In the genomic region with DNA sequence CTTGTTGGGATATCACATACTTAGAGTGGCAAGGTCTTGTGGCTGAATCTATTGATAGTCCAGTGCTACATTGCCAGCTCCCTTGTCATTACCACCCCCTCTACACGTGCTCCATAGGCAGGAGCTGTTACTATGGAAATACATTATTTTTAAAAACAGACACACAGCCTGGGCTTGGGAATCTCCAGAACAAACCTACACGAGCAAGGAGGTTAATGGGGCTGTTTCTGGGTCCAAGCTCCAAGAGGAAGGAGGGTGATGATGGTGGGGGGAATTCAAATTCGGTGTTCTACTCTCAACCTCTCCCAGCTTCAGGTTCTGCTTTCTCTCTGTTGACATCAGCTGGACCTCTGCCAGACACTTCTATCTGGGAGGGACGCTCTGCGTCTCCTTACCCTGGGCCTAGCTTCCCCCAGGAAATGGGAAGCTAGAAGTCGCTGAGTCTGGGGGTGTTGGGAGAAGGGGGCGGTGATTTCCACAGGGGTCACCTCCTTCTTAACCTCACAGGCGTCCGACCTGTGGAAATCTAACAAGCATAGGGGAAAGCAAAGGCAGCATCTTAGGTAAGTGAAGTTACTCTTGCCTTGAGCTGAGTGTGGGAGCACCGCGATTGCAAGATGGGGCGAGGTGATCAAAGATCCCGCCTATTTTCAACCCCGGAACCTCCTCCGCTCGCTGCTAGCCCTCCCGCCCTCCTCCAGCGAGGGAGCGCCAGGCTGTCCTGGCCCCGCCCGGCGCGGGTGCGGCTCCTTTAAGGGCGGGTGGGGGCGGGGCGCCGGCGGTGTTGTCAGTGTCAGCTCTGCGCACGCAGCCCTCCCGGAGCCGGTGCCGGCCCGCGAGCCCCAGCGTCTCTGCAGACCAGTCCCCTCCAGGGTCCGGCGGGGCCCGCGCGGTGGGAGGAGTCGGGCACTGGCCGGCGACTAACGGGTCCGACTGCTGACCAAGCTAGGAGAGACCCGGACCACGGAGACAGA, we compare ENCODE assay signal across 8 cellular contexts. TPM values are rescaled to one million over a fixed set of nuclear protein-coding genes. Genes with fewer than 3 reads are reported as not detected.
DNase-seq lines count a peak whose midpoint lies in the region; ATAC-seq and TF ChIP-seq lines count a peak whose summit lies in the region.

TSS of gene C2CD2L (plus strand) at position 781 of the 974 bp plus-strand sequence. CDS start 398 bp downstream, outside the sequence.

- ATAC-seq in GM21619 (IDR thresholded peaks at IDR 0.05; ENCODE audit: unreplicated experiment) (peak; percentile 78), Panc1 (peak; percentile 92)

- no peak for TF ChIP-seq CTCF in Panc1 (IDR thresholded peaks at IDR 0.05)
- TF ChIP-seq CTCF in esophagus muscularis mucosa (IDR thresholded peaks at IDR 0.05): peak in 1 of 3 experiments; percentile 13

- intact Hi-C loops in Panc1 (cut with micrococcal nuclease; ENCODE audit: unreplicated experiment) (no loop called here), esophagus muscularis mucosa (cut with DNase I) (no loop called here)

- no peak for TF ChIP-seq POLR2A in esophagus muscularis mucosa (IDR thresholded peaks at IDR 0.05; ENCODE audit: low read depth)

- H3K9me3 ChIP-seq in Panc1 (ENCODE audit: control insufficient read depth, insufficient read depth, low read depth, low read length): no peaks in the 10 kb centered on the region
- H3K9me3 ChIP-seq in esophagus muscularis mucosa: no peaks in the 10 kb centered on the region

- no peak for TF ChIP-seq EP300 in esophagus muscularis mucosa (IDR thresholded peaks at IDR 0.05)

- H3K9me3 Mint-ChIP-seq in activated T-cell treated with anti-CD3 and anti-CD28 coated beads, Interleukin-2, amount 50 U/mL, for 24 hours: no peaks in the 10 kb centered on the region

- H3K4me3 ChIP-seq in Panc1 (ENCODE audit: low read depth in 2 of 2, low read length in 2 of 2) (peak within 1 kb of the TSS; percentile 75 to 92), esophagus muscularis mucosa (peak within 1 kb of the TSS; percentile 86 to 99 (median 98))

- H3K36me3 ChIP-seq in Panc1 (ENCODE audit: control insufficient read depth, insufficient read depth, low read length): no peaks in the 10 kb centered on the region
- peaks cover 8 to 16% (median 16%) of the 10 kb centered on the region in 4 donors for H3K36me3 ChIP-seq in esophagus muscularis mucosa

- 1% methylated on average over 17 of the region's 49 CpGs for WGBS in esophagus muscularis mucosa

- peak within 1 kb of the TSS; percentile 94 for H3K27ac Mint-ChIP-seq in activated T-cell treated with anti-CD3 and anti-CD28 coated beads, Interleukin-2, amount 50 U/mL, for 24 hours

- CTCF ChIA-PET in Panc1 (lab: Charles Lee): no interaction called here

- H3K27me3 ChIP-seq in Panc1 (ENCODE audit: control insufficient read depth, insufficient read depth, low read length) (no peaks in the 10 kb centered on the region), esophagus muscularis mucosa (no peaks in the 10 kb centered on the region)

- DNase-seq in DMS114 treated with DMSO at 0.1 percent for 48 hours (lab: John Stamatoyannopoulos, UW; ENCODE audit: unreplicated experiment): peak; percentile 34
- DNase-seq in KG1 (lab: John Stamatoyannopoulos, UW): peak; percentile 85
- no peak for DNase-seq in Panc1 (ENCODE audit: low read depth, low spot score)
- peak; percentile 92 for DNase-seq in activated T-cell treated with anti-CD3 and anti-CD28 coated beads, Interleukin-2, amount 50 U/mL, for 24 hours
- DNase-seq in esophagus muscularis mucosa (ENCODE audit: extremely low spot score): peak; percentile 96
- peak; percentile 89 for DNase-seq in myocyte (ENCODE audit: low read depth)
- peak; percentile 73 for DNase-seq in stimulated activated CD8-positive, alpha-beta memory T cell treated with anti-CD3 and anti-CD28 coated beads, Interleukin-7, amount 100 ng/mL, for 24 hours (ENCODE audit: low read depth)

- peaks cover 48% of the 10 kb centered on the region for H3K36me3 Mint-ChIP-seq in activated T-cell treated with anti-CD3 and anti-CD28 coated beads, Interleukin-2, amount 50 U/mL, for 24 hours (ENCODE audit: low read depth)

- in situ Hi-C loops in Panc1 (cut with HindIII; ENCODE audit: low pct_unique_long_range_greater_than_20kb, low sequenced_read_pairs): no loop called here

- H3K27ac ChIP-seq in Panc1 (ENCODE audit: low read length) (peak within 1 kb of the TSS; percentile 78), esophagus muscularis mucosa (replicated peaks in 1 of 4) (peak within 1 kb of the TSS; percentile 81 to 90 (median 86))

- peaks cover 27% of the 10 kb centered on the region for H3K4me1 ChIP-seq in Panc1 (ENCODE audit: control insufficient read depth, insufficient read depth, low read length)
- peaks cover 35 to 55% (median 50%) of the 10 kb centered on the region in 4 donors for H3K4me1 ChIP-seq in esophagus muscularis mucosa

- H3K27me3 Mint-ChIP-seq in activated T-cell treated with anti-CD3 and anti-CD28 coated beads, Interleukin-2, amount 50 U/mL, for 24 hours: no peaks in the 10 kb centered on the region

- peaks cover 52% of the 10 kb centered on the region for H3K4me1 Mint-ChIP-seq in activated T-cell treated with anti-CD3 and anti-CD28 coated beads, Interleukin-2, amount 50 U/mL, for 24 hours (ENCODE audit: low read depth)

- POLR2A ChIA-PET in Panc1 (lab: Charles Lee): interaction anchor here (0.6 to 1.1 kb wide), 5 partner anchors 15 to 274 kb away, joined by 3 to 13 read pairs (median 3); partner anchors contain the start of genes HINFP and USP2

- H3K4me3 Mint-ChIP-seq in activated T-cell treated with anti-CD3 and anti-CD28 coated beads, Interleukin-2, amount 50 U/mL, for 24 hours: peak within 1 kb of the TSS; percentile 83

- no TSS peak for BruUV-seq in Panc1 (replicated peaks; lab: Mats Ljungman, UMichigan)

RNA-seq across cellular contexts. Expression of gene C2CD2L, which starts in this region (rescaled TPM):
- total RNA-seq in Panc1 (2021; ENCODE audit: unreplicated experiment): 10.1 TPM
- 11.3 TPM for polyA plus RNA-seq in Panc1 (2012; ENCODE audit: insufficient read length)
- 10 to 100 TPM in 2 of 4 donors, 1 to 10 TPM in 2; 7.5 to 15.2 (median 9.4) TPM for total RNA-seq in esophagus muscularis mucosa
- total RNA-seq in myocyte: 19.3 and 19.7 TPM in 2 replicates
- 14.0 TPM for polyA plus RNA-seq in myocyte (2012)
